ENCODE assay signal across 24 cellular contexts in the genomic region with DNA sequence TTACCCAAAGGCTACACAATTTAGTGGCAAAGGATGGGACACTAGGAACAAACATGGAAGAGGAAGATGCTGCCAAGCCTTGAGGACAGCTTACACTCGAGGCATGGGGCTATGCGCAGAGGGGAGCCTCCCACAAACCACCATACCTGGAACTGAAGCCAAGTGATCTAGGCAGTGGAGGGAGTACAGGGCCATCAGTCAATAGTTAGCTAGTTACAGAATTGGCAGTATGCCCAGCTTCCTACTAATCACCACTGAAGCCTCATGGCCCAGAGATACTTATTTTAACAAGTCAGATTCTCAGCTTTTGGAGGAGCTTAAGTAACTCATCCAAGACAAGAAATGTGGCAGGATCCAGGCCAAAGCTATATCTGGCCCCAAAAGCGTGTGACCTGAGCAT.
A peak's percentile ranks its signal among the peaks of the same experiment; 100 is the strongest.
DNase-seq lines count a peak whose midpoint lies in the region; FAIRE-seq and TF ChIP-seq lines count a peak whose summit lies in the region.
"Had no signal": no experiment of that assay in that cellular context is flagged by ENCODE, and none has a peak within 500 bp of the region (broad histone marks: within the 10 kb centered on the region; RNA-seq: fewer than 3 reads in every experiment).

No MANE protein-coding gene starts in this region.

- H3K79me2 ChIP-seq in MM.1S (ENCODE audit: low read length): no peaks in the 10 kb centered on the region

- no peaks in the 10 kb centered on the region for H4K20me1 ChIP-seq in MM.1S (ENCODE audit: insufficient read depth, low read length)

- DNase-seq in DMS 273 (lab: John Stamatoyannopoulos, UW; ENCODE audit: unreplicated experiment) (peak; percentile 9), DMS 273 treated with DMSO at 0.1 percent for 48 hours (lab: John Stamatoyannopoulos, UW) (no peak), DMS53 (lab: John Stamatoyannopoulos, UW) (peak; percentile 36), NCI-H446 treated with DMSO at 0.1 percent for 48 hours (lab: John Stamatoyannopoulos, UW) (peak; percentile 99), choroid plexus epithelial cell (ENCODE audit: low read depth) (peak; percentile 1), GM12892 (ENCODE audit: insufficient read length) (no peak), MM.1S (no peak), progenitor cell of endocrine pancreas (ENCODE audit: low spot score, unreplicated experiment) (no peak)
- DNase-seq: activated CD4-positive, alpha-beta memory T cell treated with anti-CD3 and anti-CD28 coated beads for 36 hours; activated CD4-positive, CD25-positive, alpha-beta regulatory T cell; activated effector memory CD4-positive, alpha-beta T cell treated with Interleukin-2 at 50 U/mL for 16 hours; CD8-positive, alpha-beta memory T cell; left lung; naive thymus-derived CD4-positive, alpha-beta T cell; NCI-H1436 treated with DMSO at 0.1 percent for 48 hours; NCI-H226; occipital lobe; stimulated activated CD4-positive, alpha-beta T cell treated with anti-CD3 and anti-CD28 coated beads, Interleukin-12 subunit alpha, Interleukin-12 subunit beta, amount 100 ng/mL, for 4 hours; stimulated activated CD4-positive, alpha-beta T cell treated with anti-CD3 and anti-CD28 coated beads, Interleukin-4, amount 100 ng/mL, for 4 hours; T1000; trophoblast cell had no signal

- no peaks in the 10 kb centered on the region for H3K9me3 ChIP-seq in MM.1S (replicated peaks; ENCODE audit: insufficient read depth, low read length)
- H3K9me3 ChIP-seq: left lung had no signal

- H3K4me2 ChIP-seq in MM.1S (ENCODE audit: low read depth, low read length): no peak overlapping the region

- peaks cover 8% of the 10 kb centered on the region for H3K27me3 Mint-ChIP-seq in progenitor cell of endocrine pancreas
- H3K27me3 Mint-ChIP-seq: activated CD4-positive, alpha-beta memory T cell treated with anti-CD3 and anti-CD28 coated beads for 36 hours had no signal

- H3K4me3 Mint-ChIP-seq in progenitor cell of endocrine pancreas (ENCODE audit: low read depth): no peak overlapping the region
- H3K4me3 Mint-ChIP-seq: activated CD4-positive, alpha-beta memory T cell treated with anti-CD3 and anti-CD28 coated beads for 36 hours; CD8-positive, alpha-beta memory T cell; naive thymus-derived CD4-positive, alpha-beta T cell had no signal

- TF ChIP-seq POLR2A in GM12892 (IDR thresholded peaks at IDR 0.05; ENCODE audit: low read depth, low read length): no peak

- H3K4me1 ChIP-seq in MM.1S (ENCODE audit: low read length): no peaks in the 10 kb centered on the region
- H3K4me1 ChIP-seq: left lung had no signal

- H3K4me3 ChIP-seq in choroid plexus epithelial cell (ENCODE audit: low read depth, low read length): no peak overlapping the region
- H3K4me3 ChIP-seq in MM.1S (ENCODE audit: low read length): no peak overlapping the region
- H3K4me3 ChIP-seq: left lung had no signal

- TF ChIP-seq CTCF in choroid plexus epithelial cell (conservative IDR thresholded peaks at IDR 0.05; ENCODE audit: low read depth, low read length) (no peak), MM.1S (IDR thresholded peaks at IDR 0.05; ENCODE audit: low read length) (no peak), progenitor cell of endocrine pancreas (IDR thresholded peaks at IDR 0.05; ENCODE audit: unreplicated experiment) (no peak)

- H3K27ac Mint-ChIP-seq in progenitor cell of endocrine pancreas: no peak overlapping the region
- H3K27ac Mint-ChIP-seq: activated CD4-positive, alpha-beta memory T cell treated with anti-CD3 and anti-CD28 coated beads for 36 hours; CD8-positive, alpha-beta memory T cell; naive thymus-derived CD4-positive, alpha-beta T cell had no signal

- no peaks in the 10 kb centered on the region for H3K36me3 ChIP-seq in MM.1S (replicated peaks; ENCODE audit: insufficient read depth, low read length)
- H3K36me3 ChIP-seq: left lung had no signal

- no peaks in the 10 kb centered on the region for H3K9me3 Mint-ChIP-seq in progenitor cell of endocrine pancreas (ENCODE audit: low read depth)
- H3K9me3 Mint-ChIP-seq: activated CD4-positive, alpha-beta memory T cell treated with anti-CD3 and anti-CD28 coated beads for 36 hours; CD8-positive, alpha-beta memory T cell had no signal

- no peak for FAIRE-seq in GM12892 (lab: Jason Lieb, UNC)
- FAIRE-seq: GM18507, H54 had no signal

- no peaks in the 10 kb centered on the region for H3K27me3 ChIP-seq in MM.1S (replicated peaks; ENCODE audit: insufficient read depth, low read length)
- H3K27me3 ChIP-seq: left lung had no signal

- H2AFZ ChIP-seq in MM.1S (ENCODE audit: low read length): no peak overlapping the region

- H3K4me1 Mint-ChIP-seq in progenitor cell of endocrine pancreas (ENCODE audit: low read depth): peaks cover 9% of the 10 kb centered on the region
- H3K4me1 Mint-ChIP-seq: CD8-positive, alpha-beta memory T cell; naive thymus-derived CD4-positive, alpha-beta T cell had no signal

- no peaks in the 10 kb centered on the region for H3K9me2 ChIP-seq in MM.1S (replicated peaks; ENCODE audit: insufficient read depth, low read length)

- H3K36me3 Mint-ChIP-seq in progenitor cell of endocrine pancreas (ENCODE audit: insufficient read depth): no peaks in the 10 kb centered on the region
- H3K36me3 Mint-ChIP-seq: activated CD4-positive, alpha-beta memory T cell treated with anti-CD3 and anti-CD28 coated beads for 36 hours; CD8-positive, alpha-beta memory T cell; naive thymus-derived CD4-positive, alpha-beta T cell had no signal

- no peak overlapping the region for H3K27ac ChIP-seq in MM.1S (ENCODE audit: low read length)
- H3K27ac ChIP-seq: 22Rv1, left lung had no signal

- H3K9ac ChIP-seq in MM.1S (ENCODE audit: low read length): no peak overlapping the region

- no peaks in the 10 kb centered on the region for H3F3A ChIP-seq in MM.1S (ENCODE audit: insufficient read depth, low read length)

Comparison
In these comparisons a context has a peak if more than half of its experiments do, and no peak if none do; other contexts are left out.
1. DNase-seq: peak in DMS 273 (single experiment), DMS53 (single experiment), NCI-H446 treated with DMSO at 0.1 percent for 48 hours (single experiment) and choroid plexus epithelial cell (single experiment); none in DMS 273 treated with DMSO at 0.1 percent for 48 hours (single experiment), GM12892 (single experiment), MM.1S (single experiment) and progenitor cell of endocrine pancreas (single experiment).